ENCODE assay signal across 16 cellular contexts in the genomic region with DNA sequence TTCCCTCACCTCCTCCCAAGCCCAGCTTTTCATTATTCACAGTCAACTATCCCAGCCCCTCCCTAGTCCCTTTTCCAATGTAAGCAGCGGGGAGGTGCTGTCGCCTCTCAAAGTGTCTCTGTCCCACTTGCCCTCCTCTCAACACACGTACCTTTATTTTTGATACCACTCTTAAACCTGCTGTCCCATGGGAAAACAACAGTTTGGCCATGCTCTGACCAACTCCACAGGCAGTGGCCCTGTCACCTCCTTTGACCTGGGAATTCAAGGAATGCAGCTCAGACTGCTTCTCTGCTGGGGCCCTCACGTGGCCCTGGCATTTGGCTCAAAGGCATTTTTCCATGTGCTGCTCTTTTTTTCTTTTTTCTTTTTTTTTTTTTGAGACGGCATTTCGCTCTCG. TPM values are rescaled to one million over a fixed set of nuclear protein-coding genes. Genes with fewer than 3 reads are reported as not detected.
DNase-seq lines count a peak whose midpoint lies in the region; ATAC-seq and TF ChIP-seq lines count a peak whose summit lies in the region.
"Had no signal": no experiment of that assay in that cellular context is flagged by ENCODE, and none has a peak within 500 bp of the region (broad histone marks: within the 10 kb centered on the region; RNA-seq: fewer than 3 reads in every experiment).

No MANE protein-coding gene starts in this region.

- H3K9me3 Mint-ChIP-seq in progenitor cell of endocrine pancreas (ENCODE audit: low read depth) = no peaks in the 10 kb centered on the region
- H3K9me3 Mint-ChIP-seq: activated T-cell treated with anti-CD3 and anti-CD28 coated beads, Interleukin-2, amount 50 U/mL, for 24 hours; natural killer cell treated with Interleukin-12 subunit alpha and Interleukin-12 subunit beta and Interleukin-15 and Interleukin-18, amount 100 ng/mL, for 72 hours had no signal

- no peaks in the 10 kb centered on the region for H3K9me3 ChIP-seq in iPS-18a (ENCODE audit: control insufficient read depth, low read depth, low read length)
- H3K9me3 ChIP-seq: ascending aorta had no signal

- peaks cover 20% of the 10 kb centered on the region for H3K4me1 Mint-ChIP-seq in progenitor cell of endocrine pancreas (ENCODE audit: low read depth)

- H3K9ac ChIP-seq in iPS-18a (ENCODE audit: low read length) = peak overlapping the region; percentile 33

- peaks cover 3% of the 10 kb centered on the region for H3K27me3 Mint-ChIP-seq in progenitor cell of endocrine pancreas
- H3K27me3 Mint-ChIP-seq: activated T-cell treated with anti-CD3 and anti-CD28 coated beads, Interleukin-2, amount 50 U/mL, for 24 hours; natural killer cell treated with Interleukin-12 subunit alpha and Interleukin-12 subunit beta and Interleukin-15 and Interleukin-18, amount 100 ng/mL, for 72 hours had no signal

- H3K4me3 Mint-ChIP-seq in progenitor cell of endocrine pancreas (ENCODE audit: low read depth) = peak overlapping the region; percentile 24
- H3K4me3 Mint-ChIP-seq: activated T-cell treated with anti-CD3 and anti-CD28 coated beads, Interleukin-2, amount 50 U/mL, for 24 hours; natural killer cell treated with Interleukin-12 subunit alpha and Interleukin-12 subunit beta and Interleukin-15 and Interleukin-18, amount 100 ng/mL, for 72 hours had no signal

- peak overlapping the region; percentile 91 for H3K27ac Mint-ChIP-seq in progenitor cell of endocrine pancreas
- H3K27ac Mint-ChIP-seq: activated T-cell treated with anti-CD3 and anti-CD28 coated beads, Interleukin-2, amount 50 U/mL, for 24 hours had no signal

- DNase-seq in ELF-1 (ENCODE audit: low read depth, low spot score) = peak; percentile 91
- DNase-seq in SW480 (ENCODE audit: low spot score) = peak; percentile 23
- DNase-seq in progenitor cell of endocrine pancreas (ENCODE audit: low spot score, unreplicated experiment) = no peak
- DNase-seq in stimulated activated CD4-positive, alpha-beta T cell treated with anti-CD3 and anti-CD28 coated beads, Interleukin-4, amount 100 ng/mL, for 1 hour = no peak
- DNase-seq in DMS53 (lab: John Stamatoyannopoulos, UW) = no peak
- DNase-seq in NCI-H2227 treated with DMSO at 0.1 percent for 48 hours (lab: John Stamatoyannopoulos, UW) = no peak
- DNase-seq: activated CD4-positive, CD25-positive, alpha-beta regulatory T cell; activated T-cell treated with anti-CD3 and anti-CD28 coated beads, Interleukin-2, amount 50 U/mL, for 24 hours; NCI-H1436; NCI-H774 had no signal

- peak overlapping the region; percentile 11 for H3K4me3 ChIP-seq in iPS-18a (ENCODE audit: low read length)
- H3K4me3 ChIP-seq: ascending aorta, SK-N-MC had no signal

- peaks cover 35% of the 10 kb centered on the region for H3K4me1 ChIP-seq in iPS-18a (ENCODE audit: control insufficient read depth, low read depth, low read length)

- H3K27me3 ChIP-seq in iPS-18a (ENCODE audit: control insufficient read depth, insufficient read depth, low read length) = peaks cover 16% of the 10 kb centered on the region
- H3K27me3 ChIP-seq: ascending aorta had no signal

- no peaks in the 10 kb centered on the region for H3K36me3 ChIP-seq in iPS-18a (ENCODE audit: control insufficient read depth, low read depth, low read length)
- H3K36me3 ChIP-seq: ascending aorta had no signal

- ATAC-seq in HG02678 (IDR thresholded peaks at IDR 0.05; ENCODE audit: unreplicated experiment) = no peak
- ATAC-seq: natural killer cell treated with Interleukin-12 subunit alpha and Interleukin-12 subunit beta and Interleukin-15 and Interleukin-18, amount 100 ng/mL, for 72 hours had no signal

- TF ChIP-seq CTCF in progenitor cell of endocrine pancreas (IDR thresholded peaks at IDR 0.05; ENCODE audit: unreplicated experiment) = no peak

- peak overlapping the region; percentile 73 for H3K27ac ChIP-seq in iPS-18a (ENCODE audit: low read length)
- H3K27ac ChIP-seq: ascending aorta, epithelial cell of prostate, SK-N-MC had no signal

- H3K36me3 Mint-ChIP-seq in progenitor cell of endocrine pancreas (ENCODE audit: insufficient read depth) = no peaks in the 10 kb centered on the region
- H3K36me3 Mint-ChIP-seq: natural killer cell treated with Interleukin-12 subunit alpha and Interleukin-12 subunit beta and Interleukin-15 and Interleukin-18, amount 100 ng/mL, for 72 hours had no signal

RNA-seq across cellular contexts. Expression of a gene that starts 4.2 kb away (rescaled TPM):
- total RNA-seq in progenitor cell of endocrine pancreas = 9.5 and 12.2 TPM in 2 replicates

Comparison
In these comparisons a context has a peak if more than half of its experiments do, and no peak if none do; other contexts are left out.
1. DNase-seq: peak in ELF-1 (single experiment) and SW480 (single experiment); none in progenitor cell of endocrine pancreas (single experiment), stimulated activated CD4-positive, alpha-beta T cell treated with anti-CD3 and anti-CD28 coated beads, Interleukin-4, amount 100 ng/mL, for 1 hour (single experiment), DMS53 (single experiment) and NCI-H2227 treated with DMSO at 0.1 percent for 48 hours (single experiment).